Comparison of ENCODE assay signal across 30 cellular contexts in the genomic region with DNA sequence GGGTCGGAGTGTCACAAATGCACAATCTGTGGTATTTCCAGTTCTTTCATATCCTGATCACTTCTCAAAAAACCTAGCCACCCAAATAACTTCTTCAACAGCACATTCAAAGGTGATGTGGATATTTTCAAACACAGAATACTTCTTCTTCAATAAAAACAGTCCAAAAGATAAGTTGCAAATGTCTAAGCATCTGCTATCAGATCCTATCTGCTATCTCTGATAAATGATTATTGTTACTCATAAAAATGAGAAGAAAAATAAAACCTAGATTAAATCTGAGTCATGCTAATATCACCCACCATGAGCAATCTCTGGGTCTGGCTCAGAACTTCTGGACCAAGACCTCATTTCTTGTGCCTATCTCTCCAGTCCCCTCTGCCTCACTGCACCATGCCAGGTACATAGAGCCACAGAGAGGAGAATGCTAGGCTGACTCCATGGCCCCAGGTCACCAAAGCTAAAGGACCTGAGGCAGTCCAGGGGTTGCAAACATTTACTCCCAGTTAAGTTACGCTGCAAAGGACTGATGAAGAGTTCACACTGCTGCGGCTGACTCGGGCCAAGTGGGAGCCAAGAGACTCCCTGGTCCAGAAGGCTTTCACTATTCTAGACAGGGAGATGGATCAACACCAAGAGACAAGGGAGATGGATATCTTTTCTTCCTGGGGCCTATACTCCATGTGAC.
A peak's percentile ranks its signal among the peaks of the same experiment; 100 is the strongest.
DNase-seq lines count a peak whose midpoint lies in the region; ATAC-seq and TF ChIP-seq lines count a peak whose summit lies in the region.
"Had no signal": no experiment of that assay in that cellular context is flagged by ENCODE, and none has a peak within 500 bp of the region (broad histone marks: within the 10 kb centered on the region; RNA-seq: fewer than 3 reads in every experiment).

No MANE protein-coding gene starts in this region.

- TF ChIP-seq POLR2A in ovary (IDR thresholded peaks at IDR 0.05) = no peak

- H3K9ac ChIP-seq in BLaER1 (0 out of 2 replicates have a peak overlapping the region, but pooled peaks have one; percentile 34), OCI-LY3 (ENCODE audit: low read length) (no peak overlapping the region)
- H3K9ac ChIP-seq: neural progenitor cell had no signal

- H3K4me1 ChIP-seq in BLaER1 = peaks cover 60% of the 10 kb centered on the region
- H3K4me1 ChIP-seq in OCI-LY3 (ENCODE audit: low read length) = peaks cover 77% of the 10 kb centered on the region
- H3K4me1 ChIP-seq in ovary (ENCODE audit: insufficient read depth) = no peaks in the 10 kb centered on the region
- H3K4me1 ChIP-seq: Caco-2, neural progenitor cell, prostate gland, right lobe of liver had no signal

- no peaks in the 10 kb centered on the region for H3K9me3 ChIP-seq in BLaER1
- H3K9me3 ChIP-seq in OCI-LY3 (ENCODE audit: insufficient read depth, low read length) = no peaks in the 10 kb centered on the region
- H3K9me3 ChIP-seq in ovary = no peaks in the 10 kb centered on the region
- H3K9me3 ChIP-seq: Caco-2, left lung, prostate gland, right lobe of liver, tibial artery had no signal

- TF ChIP-seq CTCF in OCI-LY3 (IDR thresholded peaks at IDR 0.05; ENCODE audit: low read depth, low read length) = no peak
- TF ChIP-seq CTCF in omental fat pad (IDR thresholded peaks at IDR 0.05) = no peak
- TF ChIP-seq CTCF in ovary (IDR thresholded peaks at IDR 0.05) = no peak

- intact Hi-C loops in ovary (cut with DNase I) = no loop called here

- DNase-seq in omental fat pad (ENCODE audit: low spot score) (no peak), T1000 (lab: John Stamatoyannopoulos, UW) (no peak), NCI-H1694 (lab: John Stamatoyannopoulos, UW) (no peak), ovary (no peak)
- DNase-seq in activated CD8-positive, alpha-beta memory T cell treated with anti-CD3 and anti-CD28 coated beads, Interleukin-2, amount 50 U/mL, for 48 hours = no peak
- DNase-seq: activated CD4-positive, alpha-beta T cell treated with anti-CD3 and anti-CD28 coated beads, Interleukin-2, amount 50 U/mL, for 1 hour; activated naive CD4-positive, alpha-beta T cell treated with anti-CD3 and anti-CD28 coated beads for 36 hours; activated T-cell treated with anti-CD3 and anti-CD28 coated beads, Interleukin-2, amount 50 U/mL, for 24 hours; Caco-2; DMS53; effector CD8-positive, alpha-beta T cell; H9; islet precursor cell; left lung; mesenchymal stem cell; NCI-H1436; NCI-H345; right lobe of liver; SHP77 treated with DMSO at 0.1 percent for 48 hours; stimulated activated CD4-positive, alpha-beta T cell treated with anti-CD3 and anti-CD28 coated beads, Interleukin-2, amount 100 ng/mL, for 48 hours; stimulated activated naive CD8-positive, alpha-beta T cell treated with anti-CD3 and anti-CD28 coated beads, Interleukin-15, amount 100 ng/mL, for 72 hours; SW 1271; T-helper 9 cell; tibial artery had no signal

- H3K27me3 ChIP-seq in BLaER1 = no peaks in the 10 kb centered on the region
- H3K27me3 ChIP-seq in OCI-LY3 (ENCODE audit: low read depth, low read length) = 0 out of 2 replicates have a peak, but pooled peaks cover 3% of the 10 kb centered on the region
- no peaks in the 10 kb centered on the region for H3K27me3 ChIP-seq in ovary
- H3K27me3 ChIP-seq: left lung, neural progenitor cell, right lobe of liver, tibial artery had no signal

- H2AFZ ChIP-seq in OCI-LY3 (ENCODE audit: low read depth, low read length) = no peak overlapping the region
- H2AFZ ChIP-seq: neural progenitor cell had no signal

- H3K4me2 ChIP-seq in BLaER1 (peak overlapping the region; percentile 80), OCI-LY3 (ENCODE audit: low read length) (peak overlapping the region; percentile 71)
- H3K4me2 ChIP-seq: neural progenitor cell had no signal

- H3K27ac ChIP-seq in BLaER1 = peak overlapping the region; percentile 71
- no peak overlapping the region for H3K27ac ChIP-seq in OCI-LY3 (ENCODE audit: low read length)
- peak overlapping the region; percentile 42 for H3K27ac ChIP-seq in cingulate gyrus (ENCODE audit: low read depth, low read length)
- no peak overlapping the region for H3K27ac ChIP-seq in ovary
- H3K27ac ChIP-seq: neural progenitor cell, prostate gland, right lobe of liver, tibial artery had no signal

- ATAC-seq in omental fat pad (ENCODE audit: low FRiP score) = peak; percentile 34
- ATAC-seq: Panc1; stimulated activated naive CD8-positive, alpha-beta T cell treated with anti-CD3 and anti-CD28 coated beads, Interleukin-15, amount 100 ng/mL, for 72 hours had no signal

- no peak for TF ChIP-seq EP300 in ovary (IDR thresholded peaks at IDR 0.05)

- H3K36me3 ChIP-seq in BLaER1 = no peaks in the 10 kb centered on the region
- H3K36me3 ChIP-seq in OCI-LY3 (replicated peaks; ENCODE audit: low read depth, low read length) = no peaks in the 10 kb centered on the region
- H3K36me3 ChIP-seq in ovary = no peaks in the 10 kb centered on the region
- H3K36me3 ChIP-seq: left lung, neural progenitor cell, prostate gland, right lobe of liver, tibial artery had no signal

- H4K20me1 ChIP-seq in BLaER1 (no peaks in the 10 kb centered on the region), OCI-LY3 (ENCODE audit: insufficient read depth, low read length) (no peaks in the 10 kb centered on the region)

- no peak overlapping the region for H3K4me3 ChIP-seq in BLaER1
- H3K4me3 ChIP-seq in OCI-LY3 (ENCODE audit: low read length) = peak overlapping the region; percentile 45
- no peak overlapping the region for H3K4me3 ChIP-seq in ovary
- H3K4me3 ChIP-seq: left lung, neural progenitor cell, prostate gland, right lobe of liver, tibial artery had no signal

- 93 to 98% (median 98%) methylated on average over 4 of the region's 4 CpGs for WGBS in ovary, 3 donors

- no peaks in the 10 kb centered on the region for H3K79me2 ChIP-seq in OCI-LY3 (ENCODE audit: low read length)

Comparison
In these comparisons a context has a peak if more than half of its experiments do, and no peak if none do; other contexts are left out.
1. H3K27ac ChIP-seq: peak in BLaER1 (single experiment) and cingulate gyrus (single experiment); none in OCI-LY3 (single experiment) and ovary (0 of 2).